Comparison of ENCODE assay signal across 1 cellular context in the genomic region with DNA sequence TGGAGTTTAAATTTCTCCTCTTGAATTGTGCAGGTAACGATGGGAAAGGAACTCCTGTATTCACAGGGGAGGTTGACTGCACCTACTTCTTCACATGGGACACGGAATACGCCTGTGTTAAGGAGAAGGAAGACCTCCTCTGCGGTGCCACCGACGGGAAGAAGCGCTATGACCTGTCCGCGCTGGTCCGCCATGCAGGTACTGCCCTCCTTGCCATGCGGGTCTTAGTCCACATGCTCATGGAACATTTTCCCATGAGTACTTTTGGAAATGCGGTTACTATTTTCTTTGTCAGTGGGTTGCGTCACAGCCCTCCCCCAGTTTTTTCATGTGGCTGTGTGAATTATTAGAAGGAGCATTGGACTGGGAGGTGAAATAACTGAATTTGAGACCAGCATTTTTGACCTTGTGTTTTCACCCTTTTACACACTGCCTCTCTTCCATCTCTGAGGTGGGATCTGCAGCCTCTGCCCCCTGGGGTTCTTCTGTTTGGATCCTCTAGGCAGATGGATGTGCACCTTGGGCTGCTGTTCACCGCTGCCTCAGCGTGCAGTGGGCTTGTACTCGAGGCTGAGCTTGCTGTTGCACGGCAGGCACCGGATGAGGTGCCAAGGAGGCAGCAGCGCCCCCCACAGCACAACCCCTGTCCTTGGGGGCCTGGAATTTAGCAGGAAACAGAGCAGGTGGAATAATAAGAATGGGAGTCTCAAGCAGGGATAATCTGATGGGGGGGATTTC.
TF ChIP-seq lines count a peak whose summit lies in the region.

No MANE protein-coding gene starts in this region.

TF ChIP-seq in IMR-90, 13 proteins besides CTCF, POLR2A, EP300 and RAD21:
- no peak for TF ChIP-seq NFE2L2 (IDR thresholded peaks at IDR 0.05; ENCODE audit: low read depth, low read length)
- TF ChIP-seq SMC3 (IDR thresholded peaks at IDR 0.05; ENCODE audit: low read depth, low read length) = no peak
- TF ChIP-seq RCOR1 (IDR thresholded peaks at IDR 0.05; ENCODE audit: insufficient replicate concordance, low read length) = no peak
- no peak for TF ChIP-seq BHLHE40 (IDR thresholded peaks at IDR 0.05; ENCODE audit: low read depth, low read length)
- no peak for TF ChIP-seq MXI1 (IDR thresholded peaks at IDR 0.05; ENCODE audit: borderline replicate concordance, low read depth, low read length)
- TF ChIP-seq CEBPB (IDR thresholded peaks at IDR 0.05; ENCODE audit: low read depth, low read length) = peak; percentile 14; the same call in 1 of the 2 replicates
TF ChIP-seq in IMR-90: peak in this region for 1.
